Comparison of ENCODE assay signal across 1 cellular context in genomic region chr7:152025077-152025936, GRCh38.
TF ChIP-seq lines count a peak whose summit lies in the region.

Gene GALNT11 (plus strand): TSS chr7:152025674. CDS start chr7:152094228, 68,554 bp downstream.

TF ChIP-seq in HepG2, 621 proteins besides CTCF, POLR2A, EP300 and RAD21 (continued from another document and continues in another):
- TF ChIP-seq ZBTB37 (CRISPR knock-in tag; IDR thresholded peaks at IDR 0.05) (no peak), UBTF (CRISPR knock-in tag; IDR thresholded peaks at IDR 0.05) (peak; percentile 85), ZNF282 (IDR thresholded peaks at IDR 0.05; ENCODE audit: partially characterized antibody) (no peak), RBFOX2 (IDR thresholded peaks at IDR 0.05; ENCODE audit: low read depth, low read length) (peak; percentile 57; the same call in 1 of the 2 replicates), CBX1 (IDR thresholded peaks at IDR 0.05; ENCODE audit: low read depth) (no peak), PBX3 (CRISPR knock-in tag; IDR thresholded peaks at IDR 0.05; ENCODE audit: borderline replicate concordance) (no peak), PHF8 (CRISPR knock-in tag; IDR thresholded peaks at IDR 0.05) (peak; percentile 67), NFRKB (IDR thresholded peaks at IDR 0.05) (no peak), TEAD2 (CRISPR knock-in tag; IDR thresholded peaks at IDR 0.05) (no peak), HOXA5 (CRISPR knock-in tag; IDR thresholded peaks at IDR 0.05) (no peak), FOSL1 (CRISPR knock-in tag; IDR thresholded peaks at IDR 0.05; ENCODE audit: borderline replicate concordance) (no peak), ZNF484 (CRISPR knock-in tag; IDR thresholded peaks at IDR 0.05; ENCODE audit: borderline replicate concordance, low read depth) (no peak), ZNF766 (CRISPR knock-in tag; IDR thresholded peaks at IDR 0.05; ENCODE audit: borderline replicate concordance) (no peak), ZSCAN20 (CRISPR knock-in tag; IDR thresholded peaks at IDR 0.05; ENCODE audit: borderline replicate concordance) (no peak), E2F1 (CRISPR knock-in tag; IDR thresholded peaks at IDR 0.05) (no peak), BCLAF1 (IDR thresholded peaks at IDR 0.05) (no peak), ZUFSP (CRISPR knock-in tag; IDR thresholded peaks at IDR 0.05; ENCODE audit: borderline replicate concordance) (no peak), PRDM4 (CRISPR knock-in tag; IDR thresholded peaks at IDR 0.05; ENCODE audit: borderline replicate concordance) (no peak), ZNF777 (CRISPR knock-in tag; IDR thresholded peaks at IDR 0.05) (peak; percentile 40; the same call in 1 of the 2 replicates), ZNF274 (CRISPR knock-in tag; IDR thresholded peaks at IDR 0.05) (peak; percentile 19; the same call in 1 of the 2 replicates), DZIP1 (CRISPR knock-in tag; IDR thresholded peaks at IDR 0.05) (no peak), NFKBIZ (CRISPR knock-in tag; IDR thresholded peaks at IDR 0.05) (0 out of 2 replicates have a peak, but pooled peaks have one; percentile 49), ZNF3 (CRISPR knock-in tag; IDR thresholded peaks at IDR 0.05) (no peak), SALL2 (CRISPR knock-in tag; IDR thresholded peaks at IDR 0.05) (peak; percentile 75), SETDB1 (CRISPR knock-in tag; IDR thresholded peaks at IDR 0.05; ENCODE audit: borderline replicate concordance) (no peak), ZNF770 (CRISPR knock-in tag; IDR thresholded peaks at IDR 0.05) (no peak), SRSF1 (optimal IDR thresholded peaks at IDR 0.05; ENCODE audit: low read depth, low read length) (no peak), JDP2 (CRISPR knock-in tag; IDR thresholded peaks at IDR 0.05; ENCODE audit: borderline replicate concordance) (no peak), ZNF597 (CRISPR knock-in tag; IDR thresholded peaks at IDR 0.05) (no peak), RCOR2 (CRISPR knock-in tag; IDR thresholded peaks at IDR 0.05) (no peak), ZNF251 (CRISPR knock-in tag; IDR thresholded peaks at IDR 0.05) (no peak), ZNF800 (CRISPR knock-in tag; IDR thresholded peaks at IDR 0.05) (no peak), ZNF329 (CRISPR knock-in tag; IDR thresholded peaks at IDR 0.05; ENCODE audit: low read depth) (no peak)
